7 cellular contexts compared by ENCODE assay signal in the genomic region with DNA sequence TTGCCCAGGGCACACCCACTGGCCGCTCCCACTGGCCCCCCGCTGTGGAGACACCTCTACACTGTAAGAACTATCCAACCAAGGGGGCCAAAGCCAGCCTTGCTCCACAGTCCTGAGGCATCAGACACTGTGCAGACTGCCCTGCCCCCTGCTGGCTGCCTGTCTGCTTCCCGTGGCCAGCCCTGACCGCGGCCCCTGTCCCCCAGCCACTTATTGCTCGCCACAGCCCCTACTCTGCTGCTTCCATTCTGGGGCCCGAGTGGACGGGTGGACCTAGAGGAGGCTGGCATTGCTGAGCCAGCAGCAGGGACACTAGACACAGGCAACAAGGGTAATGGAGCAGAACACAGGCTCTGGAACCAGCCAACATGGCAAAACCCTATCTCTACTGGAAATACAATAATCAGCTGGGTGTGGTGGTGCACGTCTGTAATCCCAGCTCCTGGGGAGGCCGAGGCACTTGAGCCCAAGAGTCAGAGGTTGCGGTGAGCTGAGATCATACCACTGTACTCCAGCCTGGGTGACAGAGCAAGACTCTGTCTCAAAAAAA. TPM values are rescaled to one million over a fixed set of nuclear protein-coding genes. Genes with fewer than 3 reads are reported as not detected.
A peak's percentile ranks its signal among the peaks of the same experiment; 100 is the strongest.
DNase-seq lines count a peak whose midpoint lies in the region; ATAC-seq and TF ChIP-seq lines count a peak whose summit lies in the region.

No MANE protein-coding gene starts in this region.

- peaks cover 9% of the 10 kb centered on the region for H3K27me3 Mint-ChIP-seq in activated CD8-positive, alpha-beta memory T cell treated with anti-CD3 and anti-CD28 coated beads, Interleukin-2, amount 10 ng/mL, durations not matched to agents 7 days and 5 days
- H3K27me3 Mint-ChIP-seq in progenitor cell of endocrine pancreas, result peaks cover 6% of the 10 kb centered on the region

- DNase-seq in GM13977 (ENCODE audit: low spot score) (peak; percentile 58), LNCaP clone FGC (ENCODE audit: low read depth) (no peak), foreskin fibroblast (peak in 1 of 2 donors; percentile 32), progenitor cell of endocrine pancreas (ENCODE audit: low spot score, unreplicated experiment) (no peak), G401 (ENCODE audit: low spot score) (no peak)
- peak; percentile 68 for DNase-seq in activated CD8-positive, alpha-beta memory T cell treated with anti-CD3 and anti-CD28 coated beads, Interleukin-2, amount 10 ng/mL, durations not matched to agents 7 days and 5 days

- peak overlapping the region; percentile 58 for H3K27ac Mint-ChIP-seq in activated CD8-positive, alpha-beta memory T cell treated with anti-CD3 and anti-CD28 coated beads, Interleukin-2, amount 10 ng/mL, durations not matched to agents 7 days and 5 days
- H3K27ac Mint-ChIP-seq in progenitor cell of endocrine pancreas, result peak overlapping the region; percentile 24

- H3K4me3 Mint-ChIP-seq in activated CD8-positive, alpha-beta memory T cell treated with anti-CD3 and anti-CD28 coated beads, Interleukin-2, amount 10 ng/mL, durations not matched to agents 7 days and 5 days, result no peak overlapping the region
- H3K4me3 Mint-ChIP-seq in progenitor cell of endocrine pancreas (ENCODE audit: low read depth), result no peak overlapping the region

- CTCF ChIA-PET in activated CD8-positive, alpha-beta memory T cell treated with anti-CD3 and anti-CD28 coated beads, Interleukin-2, amount 10 ng/mL, durations not matched to agents 7 days and 5 days (lab: Charles Lee), result interaction anchor here (0.6 to 2.0 kb wide), 13 partner anchors 12 to 520 kb away, joined by 3 to 8 read pairs (median 4); a partner anchor contains a TSS

- in situ Hi-C loops in GM13977 (cut with MboI; ENCODE audit: low pct_unique_long_range_greater_than_20kb, low sequenced_read_pairs, unreplicated experiment) (no loop called here), G401 (cut with HindIII; ENCODE audit: low sequenced_read_pairs) (no loop called here)

- no peak overlapping the region for H3K4me3 ChIP-seq in LNCaP clone FGC (ENCODE audit: low read depth, low read length)
- H3K4me3 ChIP-seq in foreskin fibroblast (ENCODE audit: low read depth in 1 of 2, low read length in 2 of 2), result no peak overlapping the region

- TF ChIP-seq CTCF in GM13977 (IDR thresholded peaks at IDR 0.05; ENCODE audit: extremely low read depth, insufficient read depth, missing control alignments) (peak; percentile 93), LNCaP clone FGC (IDR thresholded peaks at IDR 0.05; ENCODE audit: control insufficient read depth, extremely low read depth, insufficient read depth) (peak; percentile 44), foreskin fibroblast (IDR thresholded peaks at IDR 0.05; ENCODE audit: low read depth, low read length) (peak; percentile 64), progenitor cell of endocrine pancreas (IDR thresholded peaks at IDR 0.05; ENCODE audit: unreplicated experiment) (peak; percentile 68)

- no peaks in the 10 kb centered on the region for H3K36me3 Mint-ChIP-seq in activated CD8-positive, alpha-beta memory T cell treated with anti-CD3 and anti-CD28 coated beads, Interleukin-2, amount 10 ng/mL, durations not matched to agents 7 days and 5 days
- no peaks in the 10 kb centered on the region for H3K36me3 Mint-ChIP-seq in progenitor cell of endocrine pancreas (ENCODE audit: insufficient read depth)

- peaks cover 20% of the 10 kb centered on the region for H3K4me1 Mint-ChIP-seq in activated CD8-positive, alpha-beta memory T cell treated with anti-CD3 and anti-CD28 coated beads, Interleukin-2, amount 10 ng/mL, durations not matched to agents 7 days and 5 days
- H3K4me1 Mint-ChIP-seq in progenitor cell of endocrine pancreas (ENCODE audit: low read depth), result no peaks in the 10 kb centered on the region

- no peaks in the 10 kb centered on the region for H3K9me3 Mint-ChIP-seq in activated CD8-positive, alpha-beta memory T cell treated with anti-CD3 and anti-CD28 coated beads, Interleukin-2, amount 10 ng/mL, durations not matched to agents 7 days and 5 days (ENCODE audit: low read depth)
- no peaks in the 10 kb centered on the region for H3K9me3 Mint-ChIP-seq in progenitor cell of endocrine pancreas (ENCODE audit: low read depth)

- peak; percentile 81 for ATAC-seq in activated CD8-positive, alpha-beta memory T cell treated with anti-CD3 and anti-CD28 coated beads, Interleukin-2, amount 10 ng/mL, durations not matched to agents 7 days and 5 days
- ATAC-seq in GM18858 (IDR thresholded peaks at IDR 0.05; ENCODE audit: unreplicated experiment), result no peak

RNA-seq across cellular contexts. Expression of a gene that starts 19.7 kb away (rescaled TPM):
- total RNA-seq in activated CD8-positive, alpha-beta memory T cell treated with anti-CD3 and anti-CD28 coated beads, Interleukin-2, amount 10 ng/mL, durations not matched to agents 7 days and 5 days, result 10 to 100 TPM; 12.6 to 22.5 TPM
- total RNA-seq in progenitor cell of endocrine pancreas, result 27.5 and 40.6 TPM in 2 replicates
- total RNA-seq in G401 (2014; rRNA removed; shearing (Covaris generic)), result 4.6 and 4.7 TPM in 2 replicates

Comparison
In these comparisons a context has a peak if more than half of its experiments do, and no peak if none do; other contexts are left out.
1. DNase-seq: peak in GM13977 (single experiment) and activated CD8-positive, alpha-beta memory T cell treated with anti-CD3 and anti-CD28 coated beads, Interleukin-2, amount 10 ng/mL, durations not matched to agents 7 days and 5 days (single experiment); none in LNCaP clone FGC (single experiment), progenitor cell of endocrine pancreas (single experiment) and G401 (single experiment).
2. Peak in every context shown above with its lines, with median percentiles within 50 percentile points of each other: CTCF ChIP-seq.